In genomic region chr2:240585101-240585500, GRCh38 we compare ENCODE assay signal across 8 cellular contexts. TPM values are rescaled to one million over a fixed set of nuclear protein-coding genes. Genes with fewer than 3 reads are reported as not detected.
DNase-seq lines count a peak whose midpoint lies in the region; ATAC-seq and TF ChIP-seq lines count a peak whose summit lies in the region.

No MANE protein-coding gene starts in this region.

- peaks cover 0 to 11% of the 10 kb centered on the region in 2 donors for H3K9me3 Mint-ChIP-seq in stimulated activated naive CD8-positive, alpha-beta T cell treated with anti-CD3 and anti-CD28 coated beads, Interleukin-15, amount 100 ng/mL, for 72 hours

- peak overlapping the region; percentile 96 for H3K27ac Mint-ChIP-seq in T-helper 17 cell
- H3K27ac Mint-ChIP-seq in stimulated activated naive CD8-positive, alpha-beta T cell treated with anti-CD3 and anti-CD28 coated beads, Interleukin-15, amount 100 ng/mL, for 72 hours = no peak overlapping the region

- peak overlapping the region in 1 of 2 donors; percentile 98 for H3K27ac ChIP-seq in right atrium auricular region

- no peak for TF ChIP-seq CTCF in right atrium auricular region (IDR thresholded peaks at IDR 0.05)

- H3K4me3 Mint-ChIP-seq in T-helper 17 cell = peak overlapping the region; percentile 94
- peak overlapping the region; percentile 94 to 99 for H3K4me3 Mint-ChIP-seq in stimulated activated naive CD8-positive, alpha-beta T cell treated with anti-CD3 and anti-CD28 coated beads, Interleukin-15, amount 100 ng/mL, for 72 hours

- H3K27me3 ChIP-seq in right atrium auricular region = no peaks in the 10 kb centered on the region

- peak overlapping the region; percentile 85 to 97 for H3K4me3 ChIP-seq in right atrium auricular region

- no peaks in the 10 kb centered on the region for H3K27me3 Mint-ChIP-seq in T-helper 17 cell
- H3K27me3 Mint-ChIP-seq in stimulated activated naive CD8-positive, alpha-beta T cell treated with anti-CD3 and anti-CD28 coated beads, Interleukin-15, amount 100 ng/mL, for 72 hours = no peaks in the 10 kb centered on the region

- H3K4me1 ChIP-seq in right atrium auricular region = peaks cover 0 to 48% of the 10 kb centered on the region in 2 donors

- H3K36me3 Mint-ChIP-seq in T-helper 17 cell (ENCODE audit: low read depth) = peaks cover 4% of the 10 kb centered on the region

- no peak for DNase-seq in T-helper 17 cell
- no peak for DNase-seq in right atrium auricular region (ENCODE audit: low spot score)
- DNase-seq in stimulated activated naive CD8-positive, alpha-beta T cell treated with anti-CD3 and anti-CD28 coated beads, Interleukin-15, amount 100 ng/mL, for 72 hours = no peak
- no peak for DNase-seq in DMS114 treated with DMSO at 0.1 percent for 48 hours (lab: John Stamatoyannopoulos, UW; ENCODE audit: unreplicated experiment)
- no peak for DNase-seq in amniotic stem cell (lab: John Stamatoyannopoulos, UW)
- no peak for DNase-seq in DMS53 treated with DMSO at 0.1 percent for 48 hours (lab: John Stamatoyannopoulos, UW; ENCODE audit: unreplicated experiment)

- peaks cover 3% of the 10 kb centered on the region for H3K36me3 ChIP-seq in right atrium auricular region

- ATAC-seq in GM18861 (IDR thresholded peaks at IDR 0.05; ENCODE audit: unreplicated experiment) (peak; percentile 19), HG02852 (IDR thresholded peaks at IDR 0.05; ENCODE audit: unreplicated experiment) (peak; percentile 24), T-helper 17 cell (no peak)
- ATAC-seq in stimulated activated naive CD8-positive, alpha-beta T cell treated with anti-CD3 and anti-CD28 coated beads, Interleukin-15, amount 100 ng/mL, for 72 hours = no peak

- peaks cover 37% of the 10 kb centered on the region for H3K4me1 Mint-ChIP-seq in T-helper 17 cell
- H3K4me1 Mint-ChIP-seq in stimulated activated naive CD8-positive, alpha-beta T cell treated with anti-CD3 and anti-CD28 coated beads, Interleukin-15, amount 100 ng/mL, for 72 hours = peaks cover 62% of the 10 kb centered on the region

- no peaks in the 10 kb centered on the region for H3K9me3 ChIP-seq in T-helper 17 cell (ENCODE audit: control insufficient read depth, low read length, poor library complexity, severe bottlenecking)
- no peaks in the 10 kb centered on the region for H3K9me3 ChIP-seq in right atrium auricular region

RNA-seq across cellular contexts. Expression of gene CAPN10, which starts 1.4 kb away (rescaled TPM):
- total RNA-seq in T-helper 17 cell (10 to 100 TPM; 64.2 to 82.9 TPM), right atrium auricular region (10 to 100 TPM; 14.1 to 14.6 TPM)

RNA-seq across cellular contexts. Expression of gene RNPEPL1, which starts 16.8 kb away (rescaled TPM):
- total RNA-seq in T-helper 17 cell (100 to 1,000 TPM; 111 to 130 TPM), right atrium auricular region (10 to 100 TPM; 62.0 to 76.3 TPM)

RNA-seq across cellular contexts. Expression of gene DUSP28, which starts 24.9 kb away (rescaled TPM):
- 10 to 100 TPM; 12.5 to 12.8 TPM for total RNA-seq in T-helper 17 cell
- total RNA-seq in right atrium auricular region = 10 to 100 TPM; 12.0 to 17.5 TPM

RNA-seq across cellular contexts. Expression of gene ANKMY1, which starts 27.3 kb away (rescaled TPM):
- total RNA-seq in T-helper 17 cell (10 to 100 TPM; 34.6 to 42.6 TPM), right atrium auricular region (1 to 10 TPM; 3.7 to 7.9 TPM)

RNA-seq across cellular contexts. Expression of gene GPR35, which starts 40.2 kb away (rescaled TPM):
- 10 to 100 TPM in 1 of 2 donors, 1 to 10 TPM in 1; 5.4 to 14.4 TPM for total RNA-seq in T-helper 17 cell
- under 1 TPM; 0.56 to 0.86 TPM for total RNA-seq in right atrium auricular region

Comparison
In these comparisons a context has a peak if more than half of its experiments do, and no peak if none do; other contexts are left out.
1. ATAC-seq: peak in GM18861 (single experiment) and HG02852 (single experiment); none in T-helper 17 cell (single experiment) and stimulated activated naive CD8-positive, alpha-beta T cell treated with anti-CD3 and anti-CD28 coated beads, Interleukin-15, amount 100 ng/mL, for 72 hours (single experiment).
2. RNA of gene CAPN10, which starts 1.4 kb away (total RNA-seq): 64.2 to 82.9 TPM in T-helper 17 cell; 14.1 to 14.6 TPM in right atrium auricular region; every median in the first group is over 4 times any median in the second.